Comparison of ENCODE assay signal across 7 cellular contexts in genomic region chr16:728131-728889, GRCh38. TPM values are rescaled to one million over a fixed set of nuclear protein-coding genes. Genes with fewer than 3 reads are reported as not detected.
A peak's percentile ranks its signal among the peaks of the same experiment; 100 is the strongest.
DNase-seq lines count a peak whose midpoint lies in the region; ATAC-seq and TF ChIP-seq lines count a peak whose summit lies in the region.

No MANE protein-coding gene starts in this region.

- peak; percentile 83 for DNase-seq in GM10248 (ENCODE audit: extremely low spot score)
- peak; percentile 78 to 91 (median 83) for DNase-seq in Peyer's patch
- DNase-seq in activated naive CD4-positive, alpha-beta T cell treated with anti-CD3 and anti-CD28 coated beads, Interleukin-2, amount 10 ng/mL, durations not matched to agents 7 days and 5 days, result peak; percentile 71
- peak; percentile 74 for DNase-seq in germinal center (ENCODE audit: low spot score)
- peak in 1 of 5 donors; percentile 41 for DNase-seq in ovary

- POLR2A ChIA-PET in GM10248 (lab: Yijun Ruan, JAX), result interaction anchor here (0.9 kb wide), 1 partner anchor 48 kb away, joined by 7 read pairs; the partner anchor contains the start of gene STUB1

- no peak overlapping the region for H3K27ac Mint-ChIP-seq in activated naive CD4-positive, alpha-beta T cell treated with anti-CD3 and anti-CD28 coated beads, Interleukin-2, amount 10 ng/mL, durations not matched to agents 7 days and 5 days

- H3K4me1 Mint-ChIP-seq in activated naive CD4-positive, alpha-beta T cell treated with anti-CD3 and anti-CD28 coated beads, Interleukin-2, amount 10 ng/mL, durations not matched to agents 7 days and 5 days, result peaks cover 3% of the 10 kb centered on the region

- H3K9me3 Mint-ChIP-seq in activated naive CD4-positive, alpha-beta T cell treated with anti-CD3 and anti-CD28 coated beads, Interleukin-2, amount 10 ng/mL, durations not matched to agents 7 days and 5 days, result no peaks in the 10 kb centered on the region

- WGBS in ovary, 3 donors, result 0 to 2% (median 1%) methylated on average over 36 to 80 of the region's 80 CpGs

- peaks cover 0 to 16% (median 0%) of the 10 kb centered on the region in 3 donors for H3K36me3 ChIP-seq in Peyer's patch
- no peaks in the 10 kb centered on the region for H3K36me3 ChIP-seq in ovary

- peaks cover 30% of the 10 kb centered on the region for H3K27me3 Mint-ChIP-seq in activated naive CD4-positive, alpha-beta T cell treated with anti-CD3 and anti-CD28 coated beads, Interleukin-2, amount 10 ng/mL, durations not matched to agents 7 days and 5 days

- H3K27me3 ChIP-seq in Peyer's patch (peaks cover 0 to 25% of the 10 kb centered on the region in 2 donors), ovary (peaks cover 15% of the 10 kb centered on the region)

- H3K4me1 ChIP-seq in Peyer's patch, result peaks cover 0 to 31% (median 11%) of the 10 kb centered on the region in 4 donors
- peaks cover 9% of the 10 kb centered on the region for H3K4me1 ChIP-seq in ovary (ENCODE audit: insufficient read depth)

- H3K4me3 Mint-ChIP-seq in activated naive CD4-positive, alpha-beta T cell treated with anti-CD3 and anti-CD28 coated beads, Interleukin-2, amount 10 ng/mL, durations not matched to agents 7 days and 5 days, result peak overlapping the region; percentile 31

- H3K9me3 ChIP-seq in Peyer's patch, result no peaks in the 10 kb centered on the region
- H3K9me3 ChIP-seq in ovary, result no peaks in the 10 kb centered on the region

- no peak for TF ChIP-seq EP300 in ovary (IDR thresholded peaks at IDR 0.05)

- intact Hi-C loops in ovary (cut with DNase I), result no loop called here

- TF ChIP-seq CTCF in GM10248 (IDR thresholded peaks at IDR 0.05; ENCODE audit: control extremely low read depth, extremely low read depth, low read depth, missing control alignments) (no peak), Peyer's patch (IDR thresholded peaks at IDR 0.05) (no peak), ovary (IDR thresholded peaks at IDR 0.05) (no peak)

- H3K36me3 Mint-ChIP-seq in activated naive CD4-positive, alpha-beta T cell treated with anti-CD3 and anti-CD28 coated beads, Interleukin-2, amount 10 ng/mL, durations not matched to agents 7 days and 5 days, result peaks cover 4% of the 10 kb centered on the region

- H3K27ac ChIP-seq in Peyer's patch, result peak overlapping the region; percentile 46 to 91 (median 68)
- H3K27ac ChIP-seq in ovary, result no peak overlapping the region

- CTCF ChIA-PET in GM10248 (lab: Yijun Ruan, JAX), result interaction anchor here (1.2 to 1.5 kb wide), 2 partner anchors 12 to 57 kb away, joined by 3 to 5 read pairs; partner anchors contain the start of gene CIAO3
- CTCF ChIA-PET in activated naive CD4-positive, alpha-beta T cell treated with anti-CD3 and anti-CD28 coated beads, Interleukin-2, amount 10 ng/mL, durations not matched to agents 7 days and 5 days (lab: Charles Lee), result no interaction called here

- TF ChIP-seq POLR2A in Peyer's patch (IDR thresholded peaks at IDR 0.05) (no peak), ovary (IDR thresholded peaks at IDR 0.05) (no peak)

- H3K4me3 ChIP-seq in Peyer's patch, result peak overlapping the region; percentile 61 to 66 (median 64)
- peak overlapping the region; percentile 32 for H3K4me3 ChIP-seq in ovary

- ATAC-seq in HG03097 (IDR thresholded peaks at IDR 0.05; ENCODE audit: low FRiP score, unreplicated experiment), result peak; percentile 25
- ATAC-seq in HG02623 (IDR thresholded peaks at IDR 0.05; ENCODE audit: unreplicated experiment), result no peak

RNA-seq across cellular contexts. Expression of gene HAGHL, which starts 1.4 kb away (rescaled TPM):
- total RNA-seq in Peyer's patch (10 to 100 TPM in 1 of 4 donors, 1 to 10 TPM in 2, under 1 TPM in 1; 0.53 to 42.9 (median 3.4) TPM), ovary (10 to 100 TPM in 1 of 7 donors, 1 to 10 TPM in 6; 2.6 to 25.7 (median 3.6) TPM)
- 1 to 10 TPM in 1 of 2 donors, not detected in 1; 2.6 TPM for polyA plus RNA-seq in ovary

RNA-seq across cellular contexts. Expression of gene CCDC78, which starts 2.1 kb away (rescaled TPM):
- total RNA-seq in Peyer's patch (10 to 100 TPM in 1 of 4 donors, 1 to 10 TPM in 3; 2.1 to 13.2 (median 6.3) TPM), ovary (10 to 100 TPM in 1 of 7 donors, 1 to 10 TPM in 4, under 1 TPM in 1, not detected in 1; 0.40 to 44.3 (median 4.7) TPM)
- polyA plus RNA-seq in ovary, result under 1 TPM in 1 of 2 donors, not detected in 1; 0.41 TPM

RNA-seq across cellular contexts. Expression of gene ANTKMT, which starts 7.4 kb away (rescaled TPM):
- total RNA-seq in Peyer's patch (10 to 100 TPM; 52.8 to 93.9 (median 72.0) TPM), ovary (10 to 100 TPM; 15.9 to 43.9 (median 26.0) TPM)
- 10 to 100 TPM in 1 of 2 donors, not detected in 1; 13.2 TPM for polyA plus RNA-seq in ovary

RNA-seq across cellular contexts. Expression of gene CIAO3, which starts 12.5 kb away (rescaled TPM):
- total RNA-seq in Peyer's patch, result 100 to 1,000 TPM in 2 of 4 donors, 10 to 100 TPM in 2; 73.4 to 164 (median 117) TPM
- total RNA-seq in ovary, result 10 to 100 TPM; 20.8 to 32.5 (median 22.2) TPM
- 10 to 100 TPM in 1 of 2 donors, 1 to 10 TPM in 1; 8.5 to 18.0 TPM for polyA plus RNA-seq in ovary

RNA-seq across cellular contexts. Expression of gene METRN, which starts 13.4 kb away (rescaled TPM):
- total RNA-seq in Peyer's patch (10 to 100 TPM in 2 of 4 donors, 1 to 10 TPM in 2; 4.0 to 33.8 (median 8.9) TPM), ovary (10 to 100 TPM in 5 of 7 donors, 1 to 10 TPM in 2; 4.0 to 57.1 (median 15.7) TPM)
- 1 to 10 TPM in 1 of 2 donors, under 1 TPM in 1; 0.40 to 5.6 TPM for polyA plus RNA-seq in ovary

Comparison
In these comparisons a context has a peak if more than half of its experiments do, and no peak if none do; other contexts are left out.
1. H3K27ac ChIP-seq: peak in Peyer's patch (4 of 4); none in ovary (0 of 2).